ENCODE assay signal across 1 cellular context in genomic region chr6:119333707-119334295, GRCh38.
TF ChIP-seq lines count a peak whose summit lies in the region.

No MANE protein-coding gene starts in this region.

TF ChIP-seq in GM23338, 12 proteins besides CTCF, POLR2A, EP300 and RAD21 (continued from another document):
- TF ChIP-seq ZNF462 (CRISPR knock-in tag; IDR thresholded peaks at IDR 0.05), result no peak
- TF ChIP-seq JUNB (IDR thresholded peaks at IDR 0.05; ENCODE audit: unreplicated experiment), result no peak
- TF ChIP-seq EZH2phosphoT487 (IDR thresholded peaks at IDR 0.05; ENCODE audit: unreplicated experiment), result no peak
